ENCODE assay signal across 16 cellular contexts in the genomic region with DNA sequence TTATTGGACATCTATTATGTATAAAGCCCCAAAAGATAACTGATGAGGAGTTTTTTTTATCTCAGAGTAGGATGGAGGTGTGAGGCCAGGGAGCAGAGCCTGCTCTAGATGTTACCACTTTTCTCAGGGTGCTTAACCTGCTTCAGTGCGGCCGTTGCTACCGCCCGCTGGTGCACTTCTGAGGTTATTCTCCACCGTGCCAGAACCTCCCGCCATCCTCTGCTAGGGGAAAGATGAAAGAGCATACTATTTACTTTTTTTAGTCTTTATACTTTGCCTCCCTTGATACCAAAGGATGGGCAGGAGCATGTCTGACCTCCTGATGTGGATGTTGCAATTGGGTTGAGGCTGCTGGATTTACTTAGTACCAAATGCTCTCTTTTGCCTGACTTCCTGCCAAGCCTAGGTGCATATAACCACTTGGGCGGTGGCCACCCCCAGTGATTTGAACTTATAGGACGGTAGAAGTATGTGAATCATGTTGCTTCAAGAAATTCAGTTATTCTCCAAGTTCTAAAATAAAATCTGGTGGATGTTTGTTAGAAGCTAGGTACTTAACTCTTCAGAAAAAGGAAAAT.
DNase-seq lines count a peak whose midpoint lies in the region; ATAC-seq and TF ChIP-seq lines count a peak whose summit lies in the region.
"Had no signal": no experiment of that assay in that cellular context is flagged by ENCODE, and none has a peak within 500 bp of the region (broad histone marks: within the 10 kb centered on the region; RNA-seq: fewer than 3 reads in every experiment).

No MANE protein-coding gene starts in this region.

- H3K4me1 Mint-ChIP-seq in MCF 10A (ENCODE audit: insufficient read depth, unreplicated experiment) = peaks cover 13% of the 10 kb centered on the region
- H3K4me1 Mint-ChIP-seq: CD4-positive, CD25-positive, alpha-beta regulatory T cell had no signal

- no peaks in the 10 kb centered on the region for H3K27me3 Mint-ChIP-seq in MCF 10A (ENCODE audit: insufficient read depth, unreplicated experiment)

- no peak for TF ChIP-seq POLR2A in transverse colon (IDR thresholded peaks at IDR 0.05)

- H3K27me3 ChIP-seq in left ventricle myocardium inferior (ENCODE audit: low read depth) = no peaks in the 10 kb centered on the region
- no peaks in the 10 kb centered on the region for H3K27me3 ChIP-seq in heart right ventricle
- no peaks in the 10 kb centered on the region for H3K27me3 ChIP-seq in transverse colon

- BruUV-seq in MCF 10A (replicated peaks; lab: Mats Ljungman, UMichigan) = no TSS peak

- H3K4me3 Mint-ChIP-seq in MCF 10A (ENCODE audit: unreplicated experiment) = no peak overlapping the region
- H3K4me3 Mint-ChIP-seq: CD4-positive, CD25-positive, alpha-beta regulatory T cell; HFFc6 had no signal

- H3K9me3 ChIP-seq in left ventricle myocardium inferior (replicated peaks) = no peaks in the 10 kb centered on the region
- H3K9me3 ChIP-seq in heart right ventricle = no peaks in the 10 kb centered on the region
- no peaks in the 10 kb centered on the region for H3K9me3 ChIP-seq in transverse colon

- DNase-seq in left ventricle myocardium inferior = no peak
- no peak for DNase-seq in heart right ventricle
- DNase-seq in left colon = peak in 1 of 2 donors; percentile 21
- peak; percentile 12 for DNase-seq in transverse colon
- DNase-seq in NCI-H774 (lab: John Stamatoyannopoulos, UW) = no peak
- no peak for DNase-seq in MCF 10A (ENCODE audit: unreplicated experiment)
- DNase-seq: CD4-positive, CD25-positive, alpha-beta regulatory T cell; DMS153; DMS79 treated with DMSO at 0.1 percent for 48 hours; EL; HCEC 1CT; HFFc6 had no signal

- TF ChIP-seq EP300 in transverse colon (IDR thresholded peaks at IDR 0.05; ENCODE audit: low read depth) = no peak

- H3K36me3 ChIP-seq in left ventricle myocardium inferior (no peaks in the 10 kb centered on the region), heart right ventricle (no peaks in the 10 kb centered on the region), transverse colon (no peaks in the 10 kb centered on the region)

- POLR2A ChIA-PET in MCF 10A (lab: Yijun Ruan, JAX) = interaction anchor here (0.7 to 1.2 kb wide), 3 partner anchors 20 to 79 kb away, joined by 3 to 5 read pairs (median 4); no protein-coding TSS in a partner anchor

- ATAC-seq in heart right ventricle = no peak
- peak; percentile 61 for ATAC-seq in left colon
- ATAC-seq in GM19351 (IDR thresholded peaks at IDR 0.05; ENCODE audit: unreplicated experiment) = no peak

- CTCF ChIA-PET in MCF 10A (lab: Yijun Ruan, JAX) = interaction anchor here (0.6 to 1.6 kb wide), 4 partner anchors 16 to 105 kb away, joined by 3 to 5 read pairs (median 3); no protein-coding TSS in a partner anchor

- 93 to 95% methylated on average over 8 of the region's 8 CpGs for WGBS in heart right ventricle, 2 donors
- WGBS in transverse colon (ENCODE audit: low coverage in 1 of 2), 2 donors = 50 to 57% methylated on average over 2 to 8 of the region's 8 CpGs

- H3K9me3 Mint-ChIP-seq in MCF 10A (ENCODE audit: unreplicated experiment) = no peaks in the 10 kb centered on the region
- H3K9me3 Mint-ChIP-seq: HFFc6 had no signal

- peaks cover 26% of the 10 kb centered on the region for H3K4me1 ChIP-seq in left ventricle myocardium inferior
- peaks cover 0 to 47% (median 23%) of the 10 kb centered on the region in 9 donors for H3K4me1 ChIP-seq in heart right ventricle
- peaks cover 0 to 17% (median 9%) of the 10 kb centered on the region in 4 donors for H3K4me1 ChIP-seq in transverse colon

- TF ChIP-seq CTCF in left ventricle myocardium inferior (IDR thresholded peaks at IDR 0.05; ENCODE audit: borderline replicate concordance) = no peak
- TF ChIP-seq CTCF in heart right ventricle (IDR thresholded peaks at IDR 0.05) = no peak
- TF ChIP-seq CTCF in VCaP (conservative IDR thresholded peaks at IDR 0.05) = no peak
- TF ChIP-seq CTCF in transverse colon (IDR thresholded peaks at IDR 0.05) = no peak
- TF ChIP-seq CTCF in MCF 10A (IDR thresholded peaks at IDR 0.05; ENCODE audit: unreplicated experiment) = no peak

- H3K27ac ChIP-seq in left ventricle myocardium inferior (replicated peaks) (peak overlapping the region; percentile 67), heart right ventricle (peak overlapping the region in 2 of 10 donors; percentile 7 to 67), VCaP (peak overlapping the region; percentile 57), transverse colon (peak overlapping the region in 1 of 4 donors; percentile 46)
- H3K27ac ChIP-seq: 22Rv1, HL-60 had no signal

- intact Hi-C loops in left ventricle myocardium inferior (cut with micrococcal nuclease) (no loop called here), heart right ventricle (cut with DNase I) (loop anchor here in 1 of 10 donors (10.0 kb wide), 1 partner anchor 70 kb away; the partner anchor contains the start of gene ARL15), left colon (cut with DNase I, micrococcal nuclease) (no loop called here), transverse colon (cut with DNase I; ENCODE audit: low total_unique reads) (no loop called here), MCF 10A (cut with micrococcal nuclease) (no loop called here)

- H3K27ac Mint-ChIP-seq in MCF 10A (ENCODE audit: low read depth, unreplicated experiment) = no peak overlapping the region
- H3K27ac Mint-ChIP-seq: CD4-positive, CD25-positive, alpha-beta regulatory T cell; HFFc6 had no signal

- H3K4me3 ChIP-seq in left ventricle myocardium inferior (no peak overlapping the region), heart right ventricle (no peak overlapping the region), transverse colon (no peak overlapping the region)

- in situ Hi-C loops in transverse colon (cut with MboI; ENCODE audit: low pct_ligation_motif_present in 1 of 4, low pct_unique_long_range_greater_than_20kb in 1 of 4, low sequenced_read_pairs in 3 of 4) = no loop called here

- H3K36me3 Mint-ChIP-seq in MCF 10A (ENCODE audit: insufficient read depth, unreplicated experiment) = no peaks in the 10 kb centered on the region
- H3K36me3 Mint-ChIP-seq: CD4-positive, CD25-positive, alpha-beta regulatory T cell had no signal
